Comparison of ENCODE assay signal across 2 cellular contexts in genomic region chr17:82105417-82105881, GRCh38.
TF ChIP-seq lines count a peak whose summit lies in the region.

No MANE protein-coding gene starts in this region.

TF ChIP-seq in A549, 52 proteins besides CTCF, POLR2A, EP300 and RAD21:
- TF ChIP-seq FOXS1 (CRISPR knock-in tag; IDR thresholded peaks at IDR 0.05) = no peak
- TF ChIP-seq POLR2AphosphoS2 (conservative IDR thresholded peaks at IDR 0.05; ENCODE audit: low read length) = 0 out of 2 replicates have a peak, but pooled peaks have one; percentile 29
TF ChIP-seq in A549: peak in this region for 1.

TF ChIP-seq in IMR-90, 13 proteins besides CTCF, POLR2A, EP300 and RAD21:
- TF ChIP-seq CHD1 (IDR thresholded peaks at IDR 0.05; ENCODE audit: low read depth, low read length) (no peak), MAFK (IDR thresholded peaks at IDR 0.05; ENCODE audit: low read depth, low read length) (no peak), SMC3 (IDR thresholded peaks at IDR 0.05; ENCODE audit: low read depth, low read length) (no peak), MAZ (IDR thresholded peaks at IDR 0.05; ENCODE audit: borderline replicate concordance, low read depth, low read length) (no peak), CEBPB (IDR thresholded peaks at IDR 0.05; ENCODE audit: low read depth, low read length) (no peak), RFX5 (IDR thresholded peaks at IDR 0.05; ENCODE audit: low read depth, low read length) (no peak), RCOR1 (IDR thresholded peaks at IDR 0.05; ENCODE audit: insufficient replicate concordance, low read length) (no peak), ELK1 (IDR thresholded peaks at IDR 0.05; ENCODE audit: borderline replicate concordance, low read depth, low read length) (no peak), MXI1 (IDR thresholded peaks at IDR 0.05; ENCODE audit: borderline replicate concordance, low read depth, low read length) (no peak), NFE2L2 (IDR thresholded peaks at IDR 0.05; ENCODE audit: low read depth, low read length) (no peak)
- TF ChIP-seq, protein P1, sequence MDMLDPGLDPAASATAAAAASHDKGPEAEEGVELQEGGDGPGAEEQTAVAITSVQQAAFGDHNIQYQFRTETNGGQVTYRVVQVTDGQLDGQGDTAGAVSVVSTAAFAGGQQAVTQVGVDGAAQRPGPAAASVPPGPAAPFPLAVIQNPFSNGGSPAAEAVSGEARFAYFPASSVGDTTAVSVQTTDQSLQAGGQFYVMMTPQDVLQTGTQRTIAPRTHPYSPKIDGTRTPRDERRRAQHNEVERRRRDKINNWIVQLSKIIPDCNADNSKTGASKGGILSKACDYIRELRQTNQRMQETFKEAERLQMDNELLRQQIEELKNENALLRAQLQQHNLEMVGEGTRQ (IDR thresholded peaks at IDR 0.05; ENCODE audit: low read depth, low read length) = no peak
